Comparison of ENCODE assay signal across 12 cellular contexts in the genomic region with DNA sequence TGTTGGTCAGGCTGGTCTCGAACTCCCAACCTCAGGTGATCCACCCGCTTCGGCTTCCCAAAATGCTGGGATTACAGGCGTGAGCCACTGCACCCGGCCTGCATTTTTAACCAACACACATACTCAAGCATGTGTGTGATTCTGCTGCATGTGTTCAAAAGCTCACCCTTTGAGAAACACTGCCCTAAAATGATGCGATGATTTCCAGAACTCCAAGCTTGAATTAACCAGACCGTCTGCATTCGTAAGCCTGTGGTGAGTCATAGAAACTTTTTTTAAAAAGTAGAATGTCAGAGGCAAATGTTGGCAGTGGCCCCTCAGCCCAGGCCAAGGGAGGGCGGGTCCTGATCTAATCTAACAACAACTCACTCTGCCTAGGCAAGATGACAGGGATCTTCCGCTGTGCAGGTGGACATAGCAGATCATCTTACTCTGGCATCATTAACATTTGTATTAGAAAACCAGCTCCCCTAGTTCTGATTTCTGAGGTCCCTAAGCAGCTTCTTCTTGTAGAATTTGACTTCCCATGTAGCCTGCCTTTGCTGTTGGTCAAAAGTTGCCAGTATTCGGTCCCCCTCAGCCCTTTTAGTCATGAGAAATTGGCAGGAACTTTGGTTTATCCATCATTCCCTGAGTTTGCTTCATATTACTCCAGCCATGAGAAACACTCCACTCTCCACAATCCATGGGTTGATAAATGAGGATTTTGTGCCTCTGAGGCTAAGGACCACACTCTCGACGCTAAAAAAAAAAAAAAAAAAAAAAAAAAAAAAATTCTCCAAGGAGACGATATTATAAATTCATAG.
DNase-seq lines count a peak whose midpoint lies in the region; ATAC-seq, FAIRE-seq and TF ChIP-seq lines count a peak whose summit lies in the region.
"Had no signal": no experiment of that assay in that cellular context is flagged by ENCODE, and none has a peak within 500 bp of the region (broad histone marks: within the 10 kb centered on the region; RNA-seq: fewer than 3 reads in every experiment).

No MANE protein-coding gene starts in this region.

- H3K4me2 ChIP-seq in keratinocyte (ENCODE audit: control insufficient read depth, extremely low read depth, insufficient read depth, low read depth, low read length): peak overlapping the region; percentile 69

- H4K20me1 ChIP-seq in keratinocyte (ENCODE audit: control insufficient read depth, extremely low read depth, insufficient read depth, low read length): peaks cover 2% of the 10 kb centered on the region

- H3K27ac ChIP-seq in brain microvascular endothelial cell: peak overlapping the region; percentile 57
- H3K27ac ChIP-seq in keratinocyte (ENCODE audit: control insufficient read depth, insufficient read depth, low read length): peak overlapping the region; percentile 67
- H3K27ac ChIP-seq in thoracic aorta: peak overlapping the region; percentile 17 to 65

- H3K9me3 ChIP-seq in keratinocyte (ENCODE audit: control insufficient read depth, low read depth, low read length): peaks cover 3% of the 10 kb centered on the region
- no peaks in the 10 kb centered on the region for H3K9me3 ChIP-seq in thoracic aorta

- DNase-seq in HUDEP-2 (lab: John Stamatoyannopoulos, UW; ENCODE audit: unreplicated experiment in 76 of 76) (peak in 67 of 76 experiments; percentile 2 to 88 (median 50)), brain microvascular endothelial cell (peak; percentile 86), keratinocyte (ENCODE audit: low read depth, low spot score) (peak; percentile 80), thoracic aorta (ENCODE audit: low spot score) (peak; percentile 24), HPDE6-E6E7 (ENCODE audit: extremely low spot score) (no peak)
- DNase-seq: activated B cell treated with CpG ODN at 0.5 μM for 24 hours; glutamatergic neuron; MM.1S; stimulated activated CD4-positive, alpha-beta T cell treated with anti-CD3 and anti-CD28 coated beads, Interleukin-4, amount 100 ng/mL, for 24 hours had no signal

- in situ Hi-C loops in brain microvascular endothelial cell (cut with HindIII; ENCODE audit: low pct_ligation_motif_present, low sequenced_read_pairs): no loop called here

- H3K4me1 ChIP-seq in keratinocyte (ENCODE audit: control insufficient read depth, extremely low read depth, insufficient read depth, low read length) (peaks cover 32% of the 10 kb centered on the region), thoracic aorta (ENCODE audit: control insufficient read depth in 1 of 2, low read depth in 2 of 2) (peaks cover 9 to 26% of the 10 kb centered on the region in 2 donors)

- H3K9ac ChIP-seq in keratinocyte (ENCODE audit: control insufficient read depth, extremely low read depth, insufficient read depth, low read length): peak overlapping the region; percentile 15

- H3K27me3 ChIP-seq in brain microvascular endothelial cell (replicated peaks) (no peaks in the 10 kb centered on the region), keratinocyte (ENCODE audit: control insufficient read depth, extremely low read depth, insufficient read depth, low read length) (no peaks in the 10 kb centered on the region), thoracic aorta (replicated peaks; ENCODE audit: insufficient read depth) (no peaks in the 10 kb centered on the region)

- no peak overlapping the region for H3K4me3 ChIP-seq in brain microvascular endothelial cell (ENCODE audit: low read depth, low read length)
- no peak overlapping the region for H3K4me3 ChIP-seq in keratinocyte (ENCODE audit: control insufficient read depth in 2 of 3, extremely low read depth in 1 of 3, insufficient read depth in 2 of 3, low read depth in 1 of 3, low read length in 3 of 3)
- peak overlapping the region; percentile 27 for H3K4me3 ChIP-seq in thoracic aorta

- H3K79me2 ChIP-seq in keratinocyte (ENCODE audit: control insufficient read depth, insufficient read depth, low read length): no peaks in the 10 kb centered on the region

- peak; percentile 77 for FAIRE-seq in keratinocyte (lab: Jason Lieb, UNC)

- no peaks in the 10 kb centered on the region for H3K9me1 ChIP-seq in keratinocyte (ENCODE audit: control insufficient read depth, extremely low read depth, insufficient read depth, low read length)

- H2AFZ ChIP-seq in keratinocyte (ENCODE audit: control insufficient read depth, low read length): peak overlapping the region; percentile 16

- H3K36me3 ChIP-seq in brain microvascular endothelial cell (replicated peaks): no peaks in the 10 kb centered on the region
- no peaks in the 10 kb centered on the region for H3K36me3 ChIP-seq in keratinocyte (ENCODE audit: control insufficient read depth in 2 of 2, extremely low read depth in 1 of 2, insufficient read depth in 2 of 2, low read length in 2 of 2)
- H3K36me3 ChIP-seq in thoracic aorta: no peaks in the 10 kb centered on the region

- TF ChIP-seq CTCF in brain microvascular endothelial cell (IDR thresholded peaks at IDR 0.05; ENCODE audit: low read depth, low read length, missing control alignments): no peak
- TF ChIP-seq CTCF in keratinocyte (optimal IDR thresholded peaks at IDR 0.05 in 1 of 3, IDR thresholded peaks at IDR 0.05 in 1 of 3, conservative IDR thresholded peaks at IDR 0.05 in 1 of 3; ENCODE audit: extremely low read depth in 1 of 3, insufficient read depth in 2 of 3, low read length in 3 of 3): no peak
- no peak for TF ChIP-seq CTCF in thoracic aorta (IDR thresholded peaks at IDR 0.05)

- peak; percentile 76 for ATAC-seq in thoracic aorta (ENCODE audit: insufficient number of reproducible peaks, low FRiP score, low read depth)
- no peak for ATAC-seq in HG03280 (IDR thresholded peaks at IDR 0.05; ENCODE audit: unreplicated experiment)
- no peak for ATAC-seq in HG02973 (IDR thresholded peaks at IDR 0.05; ENCODE audit: unreplicated experiment)
- no peak for ATAC-seq in HG03095 (IDR thresholded peaks at IDR 0.05; ENCODE audit: unreplicated experiment)

- dilution Hi-C loops in keratinocyte (cut with MboI; ENCODE audit: extremely low pct_ligation_motif_present, low sequenced_read_pairs): no loop called here
